In genomic region chr2:38690499-38691420, GRCh38 we compare ENCODE assay signal across 9 cellular contexts. TPM values are rescaled to one million over a fixed set of nuclear protein-coding genes. Genes with fewer than 3 reads are reported as not detected.
DNase-seq lines count a peak whose midpoint lies in the region; FAIRE-seq and TF ChIP-seq lines count a peak whose summit lies in the region.
"Had no signal": no experiment of that assay in that cellular context is flagged by ENCODE, and none has a peak within 500 bp of the region (broad histone marks: within the 10 kb centered on the region; RNA-seq: fewer than 3 reads in every experiment).

No MANE protein-coding gene starts in this region.

- H3K4me3 Mint-ChIP-seq in HFFc6: peak overlapping the region; percentile 60
- H3K4me3 Mint-ChIP-seq in activated T-helper 1 cell treated with anti-CD3 and anti-CD28 coated beads, Interleukin-12 subunit alpha, Interleukin-12 subunit beta, Interleukin-2, Interleukin-4 antibody, amounts not matched to agents 30 ng/mL and 10 ng/mL and 1 ng/mL, durations not matched to agents 14 hours and 24 hours and 36 hours: no peak overlapping the region

- in situ Hi-C loops in ACHN (cut with HindIII; ENCODE audit: low pct_ligation_motif_present, low pct_unique_long_range_greater_than_20kb, low sequenced_read_pairs): no loop called here

- no peaks in the 10 kb centered on the region for H3K9me3 Mint-ChIP-seq in HFFc6
- H3K9me3 Mint-ChIP-seq in activated T-helper 1 cell treated with anti-CD3 and anti-CD28 coated beads, Interleukin-12 subunit alpha, Interleukin-12 subunit beta, Interleukin-2, Interleukin-4 antibody, amounts not matched to agents 30 ng/mL and 10 ng/mL and 1 ng/mL, durations not matched to agents 14 hours and 24 hours and 36 hours: no peaks in the 10 kb centered on the region

- no peaks in the 10 kb centered on the region for H3K9me2 ChIP-seq in hepatocyte (replicated peaks; ENCODE audit: insufficient read depth)

- WGBS in hepatocyte (ENCODE audit: low lambda C conversion rate, missing lambda C conversion rate): 80% methylated on average over 8 of the region's 8 CpGs
- 88 to 91% methylated on average over 8 of the region's 8 CpGs for WGBS in testis, 2 donors

- peak; percentile 81 for DNase-seq in ACHN
- peak; percentile 95 for DNase-seq in HFFc6
- DNase-seq in activated T-helper 1 cell treated with anti-CD3 and anti-CD28 coated beads, Interleukin-12 subunit alpha, Interleukin-12 subunit beta, Interleukin-2, Interleukin-4 antibody, amounts not matched to agents 30 ng/mL and 10 ng/mL and 1 ng/mL, durations not matched to agents 14 hours and 24 hours and 36 hours (ENCODE audit: low spot score): no peak
- peak; percentile 71 for DNase-seq in hepatocyte (ENCODE audit: low spot score)
- no peak for DNase-seq in GM12892 (ENCODE audit: insufficient read length)
- no peak for DNase-seq in testis
- no peak for DNase-seq in HuH-7 (ENCODE audit: low spot score)
- no peak for DNase-seq in DMS153 treated with DMSO at 0.1 percent for 48 hours (lab: John Stamatoyannopoulos, UW; ENCODE audit: unreplicated experiment)
- DNase-seq: hypothalamus had no signal

- peaks cover 12% of the 10 kb centered on the region for H3K4me1 ChIP-seq in hepatocyte (ENCODE audit: insufficient read depth)
- H3K4me1 ChIP-seq in testis: peaks cover 6% of the 10 kb centered on the region

- H3K36me3 ChIP-seq in hepatocyte (replicated peaks; ENCODE audit: insufficient read depth, low read depth) (no peaks in the 10 kb centered on the region), testis (ENCODE audit: low read depth, missing control alignments) (no peaks in the 10 kb centered on the region)

- FAIRE-seq in GM12892 (lab: Jason Lieb, UNC): no peak

- no peak overlapping the region for H3K4me2 ChIP-seq in hepatocyte

- H3K27ac Mint-ChIP-seq in HFFc6: peak overlapping the region; percentile 93
- H3K27ac Mint-ChIP-seq in activated T-helper 1 cell treated with anti-CD3 and anti-CD28 coated beads, Interleukin-12 subunit alpha, Interleukin-12 subunit beta, Interleukin-2, Interleukin-4 antibody, amounts not matched to agents 30 ng/mL and 10 ng/mL and 1 ng/mL, durations not matched to agents 14 hours and 24 hours and 36 hours: peak overlapping the region; percentile 89

- no peaks in the 10 kb centered on the region; the same call in 1 of the 2 replicates for H3K27me3 Mint-ChIP-seq in HFFc6 (ENCODE audit: insufficient read depth)
- H3K27me3 Mint-ChIP-seq in activated T-helper 1 cell treated with anti-CD3 and anti-CD28 coated beads, Interleukin-12 subunit alpha, Interleukin-12 subunit beta, Interleukin-2, Interleukin-4 antibody, amounts not matched to agents 30 ng/mL and 10 ng/mL and 1 ng/mL, durations not matched to agents 14 hours and 24 hours and 36 hours (ENCODE audit: insufficient read depth): no peaks in the 10 kb centered on the region

- TF ChIP-seq CTCF in HFFc6 (IDR thresholded peaks at IDR 0.05) (no peak), hepatocyte (IDR thresholded peaks at IDR 0.05; ENCODE audit: poor library complexity) (no peak), testis (IDR thresholded peaks at IDR 0.05) (no peak)

- H3K27ac ChIP-seq in hepatocyte: peak overlapping the region; percentile 82
- no peak overlapping the region for H3K27ac ChIP-seq in testis

- H4K20me1 ChIP-seq in hepatocyte (ENCODE audit: insufficient read depth, poor library complexity, severe bottlenecking): no peaks in the 10 kb centered on the region

- H2AFZ ChIP-seq in hepatocyte: no peak overlapping the region

- peaks cover 59% of the 10 kb centered on the region for H3K4me1 Mint-ChIP-seq in HFFc6 (ENCODE audit: low read depth)
- H3K4me1 Mint-ChIP-seq in activated T-helper 1 cell treated with anti-CD3 and anti-CD28 coated beads, Interleukin-12 subunit alpha, Interleukin-12 subunit beta, Interleukin-2, Interleukin-4 antibody, amounts not matched to agents 30 ng/mL and 10 ng/mL and 1 ng/mL, durations not matched to agents 14 hours and 24 hours and 36 hours (ENCODE audit: low read depth): peaks cover 48% of the 10 kb centered on the region

- H3K4me3 ChIP-seq in hepatocyte: no peak overlapping the region
- no peak overlapping the region for H3K4me3 ChIP-seq in testis

- H3K36me3 Mint-ChIP-seq in HFFc6 (ENCODE audit: low read depth): no peaks in the 10 kb centered on the region
- peaks cover 56% of the 10 kb centered on the region for H3K36me3 Mint-ChIP-seq in activated T-helper 1 cell treated with anti-CD3 and anti-CD28 coated beads, Interleukin-12 subunit alpha, Interleukin-12 subunit beta, Interleukin-2, Interleukin-4 antibody, amounts not matched to agents 30 ng/mL and 10 ng/mL and 1 ng/mL, durations not matched to agents 14 hours and 24 hours and 36 hours (ENCODE audit: low read depth)

- H3K79me2 ChIP-seq in hepatocyte: no peaks in the 10 kb centered on the region

- no peaks in the 10 kb centered on the region for H3K27me3 ChIP-seq in hepatocyte
- no peaks in the 10 kb centered on the region for H3K27me3 ChIP-seq in testis

- H3K9me3 ChIP-seq in hepatocyte (ENCODE audit: low read depth): no peaks in the 10 kb centered on the region
- H3K9me3 ChIP-seq in testis: no peaks in the 10 kb centered on the region

- intact Hi-C loops in activated T-helper 1 cell treated with anti-CD3 and anti-CD28 coated beads, Interleukin-12 subunit alpha, Interleukin-12 subunit beta, Interleukin-2, Interleukin-4 antibody, amounts not matched to agents 30 ng/mL and 10 ng/mL and 1 ng/mL, durations not matched to agents 14 hours and 24 hours and 36 hours (cut with micrococcal nuclease): loop anchor here (1.0 to 2.0 kb wide), 5 partner anchors 8 to 32 kb away; no protein-coding TSS in a partner anchor
- intact Hi-C loops in testis (cut with DNase I; ENCODE audit: low total_unique reads): no loop called here

- TF ChIP-seq POLR2A in GM12892 (IDR thresholded peaks at IDR 0.05; ENCODE audit: low read depth, low read length) (no peak), testis (IDR thresholded peaks at IDR 0.05) (no peak)

RNA-seq across cellular contexts. Expression of gene GALM, which starts 24.8 kb away (rescaled TPM):
- 10 to 100 TPM in 1 of 6 experiments, 1 to 10 TPM in 5; 6.5 to 10.1 (median 9.1) TPM for total RNA-seq in HFFc6 (2021; fragmentation: NEBNext Ultra II Directional; extraction: Animal tissue kit (Norgen Biotek cat#: 25700))
- total RNA-seq in activated T-helper 1 cell treated with anti-CD3 and anti-CD28 coated beads, Interleukin-12 subunit alpha, Interleukin-12 subunit beta, Interleukin-2, Interleukin-4 antibody, amounts not matched to agents 30 ng/mL and 10 ng/mL and 1 ng/mL, durations not matched to agents 14 hours and 24 hours and 36 hours: 77.0 and 78.4 TPM in 2 replicates
- total RNA-seq in hepatocyte (49.2 and 59.4 TPM in 2 replicates), testis (1 to 10 TPM; 8.5 to 9.1 TPM)
- polyA plus RNA-seq in hepatocyte (48.3 and 52.6 TPM in 2 replicates), testis (ENCODE audit: insufficient read depth, low read depth, low replicate concordance) (11.8 TPM)
- 12.1 TPM for polyA plus RNA-seq in GM12892 (2012; ENCODE audit: missing spikeins)

Comparison
In these comparisons a context has a peak if more than half of its experiments do, and no peak if none do; other contexts are left out.
1. DNase-seq: peak in ACHN (single experiment), HFFc6 (single experiment) and hepatocyte (single experiment); none in activated T-helper 1 cell treated with anti-CD3 and anti-CD28 coated beads, Interleukin-12 subunit alpha, Interleukin-12 subunit beta, Interleukin-2, Interleukin-4 antibody, amounts not matched to agents 30 ng/mL and 10 ng/mL and 1 ng/mL, durations not matched to agents 14 hours and 24 hours and 36 hours (single experiment), GM12892 (single experiment), testis (single experiment), HuH-7 (single experiment) and DMS153 treated with DMSO at 0.1 percent for 48 hours (single experiment).